In genomic region chr18:44098551-44099098, GRCh38 we compare ENCODE assay signal across 10 cellular contexts.
DNase-seq lines count a peak whose midpoint lies in the region; ATAC-seq, FAIRE-seq and TF ChIP-seq lines count a peak whose summit lies in the region.
"Had no signal": no experiment of that assay in that cellular context is flagged by ENCODE, and none has a peak within 500 bp of the region (broad histone marks: within the 10 kb centered on the region; RNA-seq: fewer than 3 reads in every experiment).

No MANE protein-coding gene starts in this region.

- H3K9ac ChIP-seq in H1 (replicated peaks in 1 of 4; ENCODE audit: extremely low read depth in 1 of 4, low read depth in 3 of 4, low read length in 3 of 4): no peak overlapping the region
- no peak overlapping the region for H3K9ac ChIP-seq in skeletal muscle satellite cell (ENCODE audit: low read depth, low read length)

- no peak overlapping the region for H2AK5ac ChIP-seq in H1 (ENCODE audit: low read depth, low read length)

- no peaks in the 10 kb centered on the region for H3K79me1 ChIP-seq in H1 (ENCODE audit: low read depth, low read length)

- CTCF ChIA-PET in H1 (lab: Charles Lee; ENCODE audit: partially characterized antibody): interaction anchor here (0.6 to 2.4 kb wide), 16 partner anchors 9 to 1177 kb away, joined by 3 to 12 read pairs (median 3); no protein-coding TSS in a partner anchor

- no peak overlapping the region for H3K23ac ChIP-seq in H1 (ENCODE audit: insufficient read length)

- no peak overlapping the region for H3K56ac ChIP-seq in H1 (replicated peaks; ENCODE audit: insufficient read length, low read depth, low read length)

- no peaks in the 10 kb centered on the region for H3K36me3 ChIP-seq in H1 (ENCODE audit: control insufficient read depth in 2 of 4, insufficient read depth in 4 of 4, low read length in 3 of 4)
- H3K36me3 ChIP-seq in skeletal muscle satellite cell (ENCODE audit: insufficient read depth, low read length): no peaks in the 10 kb centered on the region

- no peak for TF ChIP-seq POLR2A in H1 (IDR thresholded peaks at IDR 0.05; ENCODE audit: control extremely low read depth in 1 of 2, low read depth in 2 of 2, low read length in 2 of 2)

- peak overlapping the region; percentile 95; the same call in 1 of the 2 replicates for H2AFZ ChIP-seq in H1 (ENCODE audit: low read length)

- H3K79me2 ChIP-seq in H1 (ENCODE audit: control insufficient read depth in 1 of 2, insufficient read depth in 2 of 2, low read length in 2 of 2): no peaks in the 10 kb centered on the region

- H2BK5ac ChIP-seq in H1 (ENCODE audit: low read depth, low read length): no peak overlapping the region

- no peak overlapping the region for H3K4me2 ChIP-seq in H1 (ENCODE audit: insufficient read depth in 1 of 2, low read depth in 2 of 2, low read length in 2 of 2)
- H3K4me2 ChIP-seq in skeletal muscle satellite cell (ENCODE audit: low read length): peak overlapping the region; percentile 50

- no peak for ATAC-seq in HG03025 (IDR thresholded peaks at IDR 0.05; ENCODE audit: low FRiP score, unreplicated experiment)

- no peak overlapping the region for H3K4ac ChIP-seq in H1 (replicated peaks; ENCODE audit: insufficient read length, low read depth, low read length)

- no peak overlapping the region for H3K14ac ChIP-seq in H1 (ENCODE audit: insufficient read length)

- no peak overlapping the region for H2BK15ac ChIP-seq in H1 (ENCODE audit: low read length)

- H3K4me1 ChIP-seq in H1 (replicated peaks in 1 of 4; ENCODE audit: control insufficient read depth in 3 of 4, insufficient read depth in 4 of 4, low read length in 3 of 4) (no peaks in the 10 kb centered on the region), skeletal muscle satellite cell (ENCODE audit: control insufficient read depth, insufficient read depth, low read length) (no peaks in the 10 kb centered on the region)

- POLR2A ChIA-PET in H1 (lab: Charles Lee; ENCODE audit: partially characterized antibody): no interaction called here

- no peaks in the 10 kb centered on the region for H3K27me3 ChIP-seq in H1 (replicated peaks in 1 of 4; ENCODE audit: control insufficient read depth in 3 of 4, extremely low read depth in 1 of 4, insufficient read depth in 3 of 4, low read length in 3 of 4)
- H3K27me3 ChIP-seq in skeletal muscle satellite cell (ENCODE audit: control insufficient read depth, insufficient read depth, low read length): no peaks in the 10 kb centered on the region

- H3K23me2 ChIP-seq in H1 (ENCODE audit: low read depth, low read length): no peaks in the 10 kb centered on the region

- no peak overlapping the region for H3K27ac ChIP-seq in H1 (ENCODE audit: low read depth, low read length)

- WGBS in H1 (ENCODE audit: extremely low coverage in 1 of 2, insufficient coverage in 1 of 2, insufficient read length in 1 of 2, insufficient replicate concordance in 2 of 2, low coverage in 1 of 2, low lambda C conversion rate in 2 of 2, missing lambda C conversion rate in 1 of 2), 2 experiments: 64% methylated on average over 4 of the region's 4 CpGs; no CpG with 5 or more reads in 1 of the 2 experiments

- H4K5ac ChIP-seq in H1 (ENCODE audit: insufficient read length, low read depth, low read length): no peak overlapping the region

- H3K18ac ChIP-seq in H1 (ENCODE audit: extremely low read depth, low read length): no peak overlapping the region

- no peak overlapping the region for H2BK12ac ChIP-seq in H1 (ENCODE audit: low read depth, low read length)

- peak; percentile 61 to 63 for TF ChIP-seq RAD21 in H1 (IDR thresholded peaks at IDR 0.05 in 1 of 2, conservative IDR thresholded peaks at IDR 0.05 in 1 of 2; ENCODE audit: low read depth in 2 of 2, low read length in 2 of 2)

- DNase-seq in DMS 273 (lab: John Stamatoyannopoulos, UW; ENCODE audit: unreplicated experiment): peak; percentile 40
- DNase-seq in DMS 273 treated with DMSO at 0.1 percent for 48 hours (lab: John Stamatoyannopoulos, UW): no peak
- DNase-seq in NCI-H2171 treated with DMSO at 0.1 percent for 48 hours (lab: John Stamatoyannopoulos, UW): peak; percentile 33
- DNase-seq in H1 (ENCODE audit: low read depth in 1 of 2, low spot score in 2 of 2): peak; percentile 36 to 58
- no peak for DNase-seq in stimulated activated CD4-positive, alpha-beta T cell treated with anti-CD3 and anti-CD28 coated beads, Interleukin-4, amount 100 ng/mL, for 24 hours
- no peak for DNase-seq in NOMO-1 treated with DMSO at 0.1 percent for 48 hours (lab: John Stamatoyannopoulos, UW; ENCODE audit: unreplicated experiment)
- DNase-seq: 8988T, naive B cell had no signal

- no peak for TF ChIP-seq EP300 in H1 (IDR thresholded peaks at IDR 0.05; ENCODE audit: borderline replicate concordance in 1 of 2, low read depth in 2 of 2, low read length in 2 of 2)

- H3K4me3 ChIP-seq in H1 (ENCODE audit: extremely low read depth in 1 of 4, insufficient read depth in 2 of 4, low read depth in 3 of 4, low read length in 4 of 4) (no peak overlapping the region), skeletal muscle satellite cell (ENCODE audit: low read length) (no peak overlapping the region)

- H2BK120ac ChIP-seq in H1 (replicated peaks; ENCODE audit: low read depth, low read length): no peak overlapping the region

- H3K9me3 ChIP-seq in H1 (ENCODE audit: insufficient read depth in 2 of 2, low read depth in 1 of 2, low read length in 1 of 2) (peaks cover 4 to 8% of the 10 kb centered on the region in 2 experiments; a peak in 2 of 4 replicates), skeletal muscle satellite cell (replicated peaks; ENCODE audit: low read length) (no peaks in the 10 kb centered on the region)

- no peak overlapping the region for H2BK20ac ChIP-seq in H1 (ENCODE audit: low read length)

- H4K91ac ChIP-seq in H1 (replicated peaks; ENCODE audit: insufficient read length, low read length): no peak overlapping the region

- H4K8ac ChIP-seq in H1 (ENCODE audit: extremely low read depth, insufficient read depth, low read length): no peak overlapping the region

- peak; percentile 49 to 63 (median 52) for TF ChIP-seq CTCF in H1 (IDR thresholded peaks at IDR 0.05; ENCODE audit: control extremely low read depth in 1 of 3, insufficient read depth in 1 of 3, low read depth in 1 of 3, low read length in 3 of 3)

- no peaks in the 10 kb centered on the region for H4K20me1 ChIP-seq in H1 (replicated peaks in 1 of 2; ENCODE audit: control insufficient read depth in 1 of 2, insufficient read depth in 2 of 2, low read length in 2 of 2)

- FAIRE-seq in H1 (lab: Jason Lieb, UNC): no peak

TF ChIP-seq in H1, 55 proteins besides CTCF, POLR2A, EP300 and RAD21:
- TF ChIP-seq BACH1 (IDR thresholded peaks at IDR 0.05; ENCODE audit: low read length): no peak
- no peak for TF ChIP-seq EGR1 (IDR thresholded peaks at IDR 0.05; ENCODE audit: borderline replicate concordance, low read depth, low read length)
- TF ChIP-seq SIRT6 (IDR thresholded peaks at IDR 0.05; ENCODE audit: low read length): no peak
- TF ChIP-seq ATF2 (IDR thresholded peaks at IDR 0.05; ENCODE audit: low read length): no peak
- TF ChIP-seq SP2 (IDR thresholded peaks at IDR 0.05; ENCODE audit: low read length): no peak
- no peak for TF ChIP-seq BCL11A (IDR thresholded peaks at IDR 0.05; ENCODE audit: low read depth in 2 of 2, low read length in 2 of 2)
- TF ChIP-seq GABPA (IDR thresholded peaks at IDR 0.05; ENCODE audit: borderline replicate concordance, insufficient read depth, low read length): no peak
- no peak for TF ChIP-seq JUND (IDR thresholded peaks at IDR 0.05; ENCODE audit: low read length)
- no peak for TF ChIP-seq SAP30 (IDR thresholded peaks at IDR 0.05; ENCODE audit: insufficient read depth, insufficient replicate concordance, low read length)
- TF ChIP-seq FOSL1 (IDR thresholded peaks at IDR 0.05; ENCODE audit: insufficient read depth, low read depth, low read length): no peak
- TF ChIP-seq CHD2 (IDR thresholded peaks at IDR 0.05; ENCODE audit: low read length): no peak

Comparison
In these comparisons a context has a peak if more than half of its experiments do, and no peak if none do; other contexts are left out.
1. DNase-seq: peak in DMS 273 (single experiment), NCI-H2171 treated with DMSO at 0.1 percent for 48 hours (single experiment) and H1 (2 of 2); none in DMS 273 treated with DMSO at 0.1 percent for 48 hours (single experiment), stimulated activated CD4-positive, alpha-beta T cell treated with anti-CD3 and anti-CD28 coated beads, Interleukin-4, amount 100 ng/mL, for 24 hours (single experiment) and NOMO-1 treated with DMSO at 0.1 percent for 48 hours (single experiment).